In genomic region chr3:38454884-38455638, GRCh38 we compare ENCODE assay signal across 8 cellular contexts. TPM values are rescaled to one million over a fixed set of nuclear protein-coding genes. Genes with fewer than 3 reads are reported as not detected.
DNase-seq lines count a peak whose midpoint lies in the region; ATAC-seq and TF ChIP-seq lines count a peak whose summit lies in the region.

No MANE protein-coding gene starts in this region.

- H3K36me3 ChIP-seq in SJCRH30 (no peaks in the 10 kb centered on the region), body of pancreas (replicated peaks in 1 of 2; ENCODE audit: insufficient read depth in 1 of 2, low read depth in 2 of 2) (no peaks in the 10 kb centered on the region), iPS DF 6.9 (ENCODE audit: control insufficient read depth, insufficient read depth, low read length) (no peaks in the 10 kb centered on the region; the same call in 1 of the 2 replicates)

- POLR2A ChIA-PET in AG04449 (lab: Yijun Ruan, JAX): interaction anchor here (1.2 to 1.5 kb wide), 2 partner anchors 9 to 318 kb away, joined by 3 to 4 read pairs; partner anchors contain the start of gene ACAA1

- WGBS in body of pancreas, 2 donors: 0% methylated on average over 2 to 67 of the region's 72 CpGs
- no CpG with 5 or more reads among the region's 72 CpGs for WGBS in iPS DF 6.9 (ENCODE audit: insufficient coverage, insufficient read length)

- CTCF ChIA-PET in AG04449 (lab: Yijun Ruan, JAX): interaction anchor here (0.8 to 1.7 kb wide), 4 partner anchors 25 to 109 kb away, joined by 3 to 8 read pairs (median 4); partner anchors contain the start of gene XYLB

- intact Hi-C loops in body of pancreas (cut with DNase I): no loop called here

- H3K4me1 ChIP-seq in SJCRH30 (peaks cover 14% of the 10 kb centered on the region), body of pancreas (peaks cover 51% of the 10 kb centered on the region), iPS DF 6.9 (ENCODE audit: control insufficient read depth, insufficient read depth, low read length) (peaks cover 10% of the 10 kb centered on the region)

- in situ Hi-C loops in KBM-7 (cut with MboI; ENCODE audit: low pct_unique_long_range_greater_than_20kb, low sequenced_read_pairs): no loop called here

- ATAC-seq in GM18867 (IDR thresholded peaks at IDR 0.05; ENCODE audit: unreplicated experiment) (peak; percentile 25), body of pancreas (peak; percentile 59), HG03159 (IDR thresholded peaks at IDR 0.05; ENCODE audit: unreplicated experiment) (no peak)

- no peak for TF ChIP-seq CTCF in AG04449 (IDR thresholded peaks at IDR 0.05; ENCODE audit: insufficient read depth, low read length, missing control alignments)
- TF ChIP-seq CTCF in body of pancreas (IDR thresholded peaks at IDR 0.05): no peak

- H3K9me3 ChIP-seq in SJCRH30 (replicated peaks) (no peaks in the 10 kb centered on the region), body of pancreas (no peaks in the 10 kb centered on the region), iPS DF 6.9 (ENCODE audit: control insufficient read depth, insufficient read depth, low read length) (no peaks in the 10 kb centered on the region)

- TF ChIP-seq POLR2A in body of pancreas (IDR thresholded peaks at IDR 0.05): peak in 1 of 3 donors; percentile 86

- H3K27ac ChIP-seq in SJCRH30: peak overlapping the region; percentile 86
- H3K27ac ChIP-seq in body of pancreas: peak overlapping the region; percentile 89 to 92 (median 90)
- H3K27ac ChIP-seq in iPS DF 6.9 (ENCODE audit: low read length): no peak overlapping the region

- H3K4me3 ChIP-seq in AG04449 (ENCODE audit: low read depth, low read length) (peak overlapping the region; percentile 69), SJCRH30 (peak overlapping the region; percentile 91), body of pancreas (peak overlapping the region; percentile 48 to 62), iPS DF 6.9 (ENCODE audit: low read length) (peak overlapping the region; percentile 99)

- no peak for DNase-seq in AG04449 (ENCODE audit: low read depth, low spot score)
- peak; percentile 40 for DNase-seq in KBM-7
- peak; percentile 84 to 88 for DNase-seq in SJCRH30
- DNase-seq in body of pancreas: peak; percentile 87 to 92 (median 90)
- DNase-seq in iPS DF 6.9 (ENCODE audit: low read depth, low spot score): peak; percentile 73
- peak; percentile 84 for DNase-seq in retina

- H3K27me3 ChIP-seq in SJCRH30 (no peaks in the 10 kb centered on the region), body of pancreas (no peaks in the 10 kb centered on the region), iPS DF 6.9 (ENCODE audit: control insufficient read depth, insufficient read depth, low read length) (no peaks in the 10 kb centered on the region)

RNA-seq across cellular contexts. Expression of gene ACVR2B, which starts 1.4 kb away (rescaled TPM):
- total RNA-seq in SJCRH30 (2014; rRNA removed; shearing (Covaris generic)): 27.8 and 29.1 TPM in 2 replicates
- total RNA-seq in body of pancreas: 10 to 100 TPM in 1 of 2 donors, 1 to 10 TPM in 1; 7.3 to 18.1 TPM

RNA-seq across cellular contexts. Expression of gene EXOG, which starts 41.1 kb away (rescaled TPM):
- 6.2 and 7.7 TPM in 2 replicates for total RNA-seq in SJCRH30 (2014; rRNA removed; shearing (Covaris generic))
- total RNA-seq in body of pancreas: 10 to 100 TPM; 10.5 to 13.5 TPM
